In genomic region chr17:74873874-74874614, GRCh38 we compare ENCODE assay signal across 9 cellular contexts. TPM values are rescaled to one million over a fixed set of nuclear protein-coding genes. Genes with fewer than 3 reads are reported as not detected.
DNase-seq lines count a peak whose midpoint lies in the region; ATAC-seq and TF ChIP-seq lines count a peak whose summit lies in the region.
"Had no signal": no experiment of that assay in that cellular context is flagged by ENCODE, and none has a peak within 500 bp of the region (broad histone marks: within the 10 kb centered on the region; RNA-seq: fewer than 3 reads in every experiment).

No MANE protein-coding gene starts in this region.

- WGBS in prostate gland = 61% methylated on average over 6 of the region's 6 CpGs

- no peaks in the 10 kb centered on the region for H3K27me3 ChIP-seq in prostate gland (replicated peaks; ENCODE audit: insufficient read depth)

- H3K36me3 ChIP-seq in prostate gland = no peaks in the 10 kb centered on the region

- POLR2A ChIA-PET in activated CD4-positive, alpha-beta T cell treated with anti-CD3 and anti-CD28 coated beads for 36 hours (lab: Charles Lee) = interaction anchor here (0.6 to 1.7 kb wide), 5 partner anchors 12 to 128 kb away, joined by 3 to 11 read pairs (median 7); no protein-coding TSS in a partner anchor

- intact Hi-C loops in activated CD4-positive, alpha-beta T cell treated with anti-CD3 and anti-CD28 coated beads for 36 hours (cut with DNase I, micrococcal nuclease) = loop anchor here (1.0 to 5.0 kb wide), 19 partner anchors 22 to 1562 kb away; partner anchors contain the start of genes NHERF1 (in 2 of the 2), ATP5PD (in 1 of the 2), CDC42EP4 (in 1 of the 2) and CDR2L (in 1 of the 2)
- intact Hi-C loops in prostate gland (cut with DNase I) = no loop called here

- H3K9me3 ChIP-seq in prostate gland = no peaks in the 10 kb centered on the region

- H3K4me3 Mint-ChIP-seq in activated CD4-positive, alpha-beta T cell treated with anti-CD3 and anti-CD28 coated beads for 36 hours = peak overlapping the region; percentile 88

- H3K4me3 ChIP-seq in epithelial cell of proximal tubule (ENCODE audit: low read depth, low read length) (peak overlapping the region; percentile 79), prostate gland (peak overlapping the region; percentile 40 to 57)

- TF ChIP-seq CTCF in epithelial cell of proximal tubule (conservative IDR thresholded peaks at IDR 0.05; ENCODE audit: low read depth, low read length) (no peak), prostate gland (IDR thresholded peaks at IDR 0.05) (no peak)

- TF ChIP-seq POLR2A in prostate gland (IDR thresholded peaks at IDR 0.05) = no peak

- DNase-seq in activated CD4-positive, alpha-beta T cell treated with anti-CD3 and anti-CD28 coated beads for 36 hours = no peak
- DNase-seq in activated CD4-positive, alpha-beta T cell treated with anti-CD3 and anti-CD28 coated beads, Interleukin-2, amount 50 U/mL, for 1 hour = no peak
- DNase-seq in SHP77 (lab: John Stamatoyannopoulos, UW) = peak; percentile 30 to 48
- DNase-seq in epithelial cell of proximal tubule (ENCODE audit: low read depth) = no peak
- DNase-seq in prostate gland (ENCODE audit: low spot score) = no peak
- DNase-seq in hippocampal formation (lab: John Stamatoyannopoulos, UW) = no peak
- no peak for DNase-seq in activated CD8-positive, alpha-beta memory T cell treated with anti-CD3 and anti-CD28 coated beads for 24 hours

- ATAC-seq in activated CD4-positive, alpha-beta T cell treated with anti-CD3 and anti-CD28 coated beads for 36 hours = no peak
- ATAC-seq in GM18511 (IDR thresholded peaks at IDR 0.05; ENCODE audit: unreplicated experiment) = no peak

- CTCF ChIA-PET in activated CD4-positive, alpha-beta T cell treated with anti-CD3 and anti-CD28 coated beads for 36 hours (lab: Charles Lee) = interaction anchor here (0.7 to 7.6 kb wide), 13 partner anchors 12 to 327 kb away, joined by 3 to 76 read pairs (median 4); partner anchors contain the start of genes GRIN2C and MRPL58

- H3K4me1 ChIP-seq in prostate gland (replicated peaks) = no peaks in the 10 kb centered on the region

- H3K4me1 Mint-ChIP-seq in activated CD4-positive, alpha-beta T cell treated with anti-CD3 and anti-CD28 coated beads for 36 hours = peaks cover 22% of the 10 kb centered on the region

- no peaks in the 10 kb centered on the region for H3K9me3 Mint-ChIP-seq in activated CD4-positive, alpha-beta T cell treated with anti-CD3 and anti-CD28 coated beads for 36 hours (ENCODE audit: low read depth)

- peak overlapping the region; percentile 98 for H3K27ac Mint-ChIP-seq in activated CD4-positive, alpha-beta T cell treated with anti-CD3 and anti-CD28 coated beads for 36 hours

- peak overlapping the region; percentile 89 for H3K27ac ChIP-seq in prostate gland

- H3K27me3 Mint-ChIP-seq in activated CD4-positive, alpha-beta T cell treated with anti-CD3 and anti-CD28 coated beads for 36 hours = no peaks in the 10 kb centered on the region

- no peaks in the 10 kb centered on the region for H3K36me3 Mint-ChIP-seq in activated CD4-positive, alpha-beta T cell treated with anti-CD3 and anti-CD28 coated beads for 36 hours (ENCODE audit: low read depth)

RNA-seq across cellular contexts. Expression of gene FDXR, which starts 1.2 kb away (rescaled TPM):
- total RNA-seq in activated CD4-positive, alpha-beta T cell treated with anti-CD3 and anti-CD28 coated beads for 36 hours = 10 to 100 TPM; 19.1 to 21.3 TPM
- 21.9 and 31.5 TPM in 2 replicates for total RNA-seq in epithelial cell of proximal tubule
- 100 to 1,000 TPM in 1 of 2 donors, 10 to 100 TPM in 1; 24.6 to 182 TPM for total RNA-seq in prostate gland

RNA-seq across cellular contexts. Expression of gene GRIN2C, which starts 14.4 kb away (rescaled TPM):
- not detected for total RNA-seq in activated CD4-positive, alpha-beta T cell treated with anti-CD3 and anti-CD28 coated beads for 36 hours
- total RNA-seq in epithelial cell of proximal tubule (not detected in 2 replicates), prostate gland (1 to 10 TPM in 1 of 2 donors, not detected in 1; 3.6 TPM)

RNA-seq across cellular contexts. Expression of gene FADS6, which starts 19.4 kb away (rescaled TPM):
- not detected for total RNA-seq in activated CD4-positive, alpha-beta T cell treated with anti-CD3 and anti-CD28 coated beads for 36 hours
- total RNA-seq in epithelial cell of proximal tubule (not detected in 2 replicates), prostate gland (not detected)
- total RNA-seq: glomerular endothelial cell had no signal

RNA-seq across cellular contexts. Expression of gene USH1G, which starts 49.0 kb away (rescaled TPM):
- total RNA-seq in activated CD4-positive, alpha-beta T cell treated with anti-CD3 and anti-CD28 coated beads for 36 hours = not detected
- total RNA-seq in epithelial cell of proximal tubule (not detected in 2 replicates), prostate gland (1 to 10 TPM in 1 of 2 donors, not detected in 1; 1.1 TPM)
- total RNA-seq: glomerular endothelial cell had no signal

RNA-seq across cellular contexts. Expression of gene OTOP2, which starts 50.0 kb away (rescaled TPM):
- not detected for total RNA-seq in activated CD4-positive, alpha-beta T cell treated with anti-CD3 and anti-CD28 coated beads for 36 hours
- not detected in 2 replicates for total RNA-seq in epithelial cell of proximal tubule
- under 1 TPM in 1 of 2 donors, not detected in 1; 0.85 TPM for total RNA-seq in prostate gland
- total RNA-seq: glomerular endothelial cell had no signal

Comparison
In these comparisons a context has a peak if more than half of its experiments do, and no peak if none do; other contexts are left out.
1. DNase-seq: peak in SHP77 (2 of 2); none in activated CD4-positive, alpha-beta T cell treated with anti-CD3 and anti-CD28 coated beads for 36 hours (single experiment), activated CD4-positive, alpha-beta T cell treated with anti-CD3 and anti-CD28 coated beads, Interleukin-2, amount 50 U/mL, for 1 hour (single experiment), epithelial cell of proximal tubule (single experiment), prostate gland (single experiment), hippocampal formation (0 of 2) and activated CD8-positive, alpha-beta memory T cell treated with anti-CD3 and anti-CD28 coated beads for 24 hours (single experiment).